ENCODE assay signal across 1 cellular context in genomic region chr10:70233109-70233938, GRCh38.
TF ChIP-seq lines count a peak whose summit lies in the region.

Gene PPA1, minus strand, starts transcription at chr10:70233429. Its CDS starts 102 bp downstream, at chr10:70233327.

TF ChIP-seq in HepG2, 621 proteins besides CTCF, POLR2A, EP300 and RAD21 (continued from another document and continues in another):
- TF ChIP-seq DMTF1 (CRISPR knock-in tag; IDR thresholded peaks at IDR 0.05) (no peak), FOXA3 (CRISPR knock-in tag; IDR thresholded peaks at IDR 0.05) (no peak), PHF8 (CRISPR knock-in tag; IDR thresholded peaks at IDR 0.05) (peak; percentile 76), ZBTB14 (CRISPR knock-in tag; IDR thresholded peaks at IDR 0.05) (no peak), SAFB2 (CRISPR knock-in tag; IDR thresholded peaks at IDR 0.05; ENCODE audit: borderline replicate concordance, low read depth) (0 out of 2 replicates have a peak, but pooled peaks have one; percentile 13), NKX3-1 (CRISPR knock-in tag; IDR thresholded peaks at IDR 0.05) (peak; percentile 38; the same call in 1 of the 2 replicates), NFRKB (IDR thresholded peaks at IDR 0.05) (no peak), FOXA1 (IDR thresholded peaks at IDR 0.05) (no peak), FOXA1 (CRISPR knock-in tag; IDR thresholded peaks at IDR 0.05) (no peak), RORA (CRISPR knock-in tag; IDR thresholded peaks at IDR 0.05) (no peak), ZBTB42 (CRISPR knock-in tag; IDR thresholded peaks at IDR 0.05) (no peak), ZNF331 (CRISPR knock-in tag; IDR thresholded peaks at IDR 0.05) (peak; percentile 77), ZMAT5 (CRISPR knock-in tag; IDR thresholded peaks at IDR 0.05; ENCODE audit: borderline replicate concordance, low read depth) (no peak), ZFAT (CRISPR knock-in tag; conservative IDR thresholded peaks at IDR 0.05) (no peak), SETDB1 (CRISPR knock-in tag; IDR thresholded peaks at IDR 0.05; ENCODE audit: borderline replicate concordance) (no peak), AGO1 (IDR thresholded peaks at IDR 0.05; ENCODE audit: low read depth, low read length, poor library complexity, severe bottlenecking) (no peak), ARNT (IDR thresholded peaks at IDR 0.05) (no peak), HDAC2 (CRISPR knock-in tag; IDR thresholded peaks at IDR 0.05) (peak; percentile 46; the same call in 1 of the 2 replicates), RXRB (CRISPR knock-in tag; IDR thresholded peaks at IDR 0.05; ENCODE audit: borderline replicate concordance) (peak; percentile 49; the same call in 1 of the 2 replicates), ZNF672 (CRISPR knock-in tag; IDR thresholded peaks at IDR 0.05) (no peak), U2AF2 (IDR thresholded peaks at IDR 0.05; ENCODE audit: low read depth, low read length) (no peak), KLF9 (CRISPR knock-in tag; IDR thresholded peaks at IDR 0.05; ENCODE audit: low read depth) (no peak), TRIM22 (IDR thresholded peaks at IDR 0.05) (no peak), KLF13 (CRISPR knock-in tag; IDR thresholded peaks at IDR 0.05) (no peak), MEIS1 (CRISPR knock-in tag; IDR thresholded peaks at IDR 0.05; ENCODE audit: borderline replicate concordance) (peak; percentile 50; the same call in 1 of the 2 replicates), CENPT (CRISPR knock-in tag; IDR thresholded peaks at IDR 0.05; ENCODE audit: low read depth) (0 out of 2 replicates have a peak, but pooled peaks have one; percentile 41), AHR (CRISPR knock-in tag; IDR thresholded peaks at IDR 0.05) (peak; percentile 23; the same call in 1 of the 2 replicates), XRCC5 (optimal IDR thresholded peaks at IDR 0.05; ENCODE audit: low read length) (peak; percentile 58), ZNF33A (CRISPR knock-in tag; IDR thresholded peaks at IDR 0.05; ENCODE audit: borderline replicate concordance) (no peak), PHF5A (CRISPR knock-in tag; IDR thresholded peaks at IDR 0.05; ENCODE audit: low read depth, unreplicated experiment) (no peak), ZNF230 (CRISPR knock-in tag; IDR thresholded peaks at IDR 0.05) (peak; percentile 91), ZNF513 (CRISPR knock-in tag; conservative IDR thresholded peaks at IDR 0.05) (no peak), ZNF224 (CRISPR knock-in tag; IDR thresholded peaks at IDR 0.05) (peak; percentile 86; the same call in 1 of the 2 replicates), TAF1 (CRISPR knock-in tag; IDR thresholded peaks at IDR 0.05) (peak; percentile 94), ZNF143 (CRISPR knock-in tag; IDR thresholded peaks at IDR 0.05) (no peak), POLR2G (IDR thresholded peaks at IDR 0.05; ENCODE audit: low read depth, low read length) (peak; percentile 91), KLF11 (CRISPR knock-in tag; IDR thresholded peaks at IDR 0.05) (no peak), GMEB1 (CRISPR knock-in tag; IDR thresholded peaks at IDR 0.05; ENCODE audit: borderline replicate concordance) (0 out of 2 replicates have a peak, but pooled peaks have one; percentile 59), MED13 (CRISPR knock-in tag; IDR thresholded peaks at IDR 0.05) (no peak; the same call in 1 of the 2 replicates), ZNF749 (CRISPR knock-in tag; IDR thresholded peaks at IDR 0.05; ENCODE audit: borderline replicate concordance) (peak; percentile 83; the same call in 1 of the 2 replicates), ZNF788 (CRISPR knock-in tag; IDR thresholded peaks at IDR 0.05; ENCODE audit: borderline replicate concordance) (peak; percentile 20; the same call in 1 of the 2 replicates), ATF1 (CRISPR knock-in tag; IDR thresholded peaks at IDR 0.05) (no peak), ZFYVE20 (CRISPR knock-in tag; IDR thresholded peaks at IDR 0.05; ENCODE audit: borderline replicate concordance, low read depth) (0 out of 2 replicates have a peak, but pooled peaks have one; percentile 43), GZF1 (CRISPR knock-in tag; IDR thresholded peaks at IDR 0.05) (no peak), ZNF547 (CRISPR knock-in tag; IDR thresholded peaks at IDR 0.05) (peak; percentile 57), SMAD9 (CRISPR knock-in tag; IDR thresholded peaks at IDR 0.05) (no peak), ZNF337 (CRISPR knock-in tag; IDR thresholded peaks at IDR 0.05; ENCODE audit: borderline replicate concordance, low read depth) (no peak), TCF12 (IDR thresholded peaks at IDR 0.05) (no peak), TCF12 (CRISPR knock-in tag; IDR thresholded peaks at IDR 0.05) (no peak), ZNF543 (CRISPR knock-in tag; IDR thresholded peaks at IDR 0.05) (peak; percentile 36; the same call in 1 of the 2 replicates), THAP9 (CRISPR knock-in tag; IDR thresholded peaks at IDR 0.05; ENCODE audit: borderline replicate concordance) (no peak; the same call in 1 of the 2 replicates), NFE2 (CRISPR knock-in tag; IDR thresholded peaks at IDR 0.05) (no peak), TEAD3 (CRISPR knock-in tag; optimal IDR thresholded peaks at IDR 0.05; ENCODE audit: borderline replicate concordance) (peak; percentile 20), EED (CRISPR knock-in tag; IDR thresholded peaks at IDR 0.05) (0 out of 2 replicates have a peak, but pooled peaks have one; percentile 39), TFAP4 (IDR thresholded peaks at IDR 0.05; ENCODE audit: borderline replicate concordance, low read depth) (no peak), ZSCAN30 (CRISPR knock-in tag; IDR thresholded peaks at IDR 0.05) (no peak), ZNF567 (CRISPR knock-in tag; IDR thresholded peaks at IDR 0.05; ENCODE audit: borderline replicate concordance) (peak; percentile 58; the same call in 1 of the 2 replicates), ZNF576 (CRISPR knock-in tag; IDR thresholded peaks at IDR 0.05) (no peak), ZNF136 (CRISPR knock-in tag; IDR thresholded peaks at IDR 0.05; ENCODE audit: low read depth) (no peak), NFKB2 (CRISPR knock-in tag; IDR thresholded peaks at IDR 0.05; ENCODE audit: borderline replicate concordance) (peak; percentile 46; the same call in 1 of the 2 replicates), SYNCRIP (IDR thresholded peaks at IDR 0.05; ENCODE audit: insufficient read depth, low read depth, low read length) (no peak)
